15 cellular contexts compared by ENCODE assay signal in genomic region chr14:75725481-75725880, GRCh38.
A peak's percentile ranks its signal among the peaks of the same experiment; 100 is the strongest.
DNase-seq lines count a peak whose midpoint lies in the region; ATAC-seq and TF ChIP-seq lines count a peak whose summit lies in the region.
"Had no signal": no experiment of that assay in that cellular context is flagged by ENCODE, and none has a peak within 500 bp of the region (broad histone marks: within the 10 kb centered on the region; RNA-seq: fewer than 3 reads in every experiment).

No MANE protein-coding gene starts in this region.

- no peaks in the 10 kb centered on the region for H3K9me3 ChIP-seq in breast epithelium
- H3K9me3 ChIP-seq in mammary epithelial cell (replicated peaks; ENCODE audit: insufficient read depth, low read length), result no peaks in the 10 kb centered on the region
- no peaks in the 10 kb centered on the region for H3K9me3 ChIP-seq in osteoblast (ENCODE audit: low read depth, low read length)
- H3K9me3 ChIP-seq: lower lobe of right lung, uterus had no signal

- TF ChIP-seq POLR2A in breast epithelium (IDR thresholded peaks at IDR 0.05), result no peak

- no peak overlapping the region for H3K4me2 ChIP-seq in mammary epithelial cell (ENCODE audit: insufficient read depth, low read depth, low read length)
- no peak overlapping the region for H3K4me2 ChIP-seq in osteoblast (ENCODE audit: insufficient read depth, low read length)
- H3K4me2 ChIP-seq: neural progenitor cell had no signal

- dilution Hi-C loops in mammary epithelial cell (cut with HindIII; ENCODE audit: low sequenced_read_pairs), result no loop called here

- CTCF ChIA-PET in mammary epithelial cell (lab: Charles Lee; ENCODE audit: low non-redundant PET), result interaction anchor here (0.6 kb wide), 1 partner anchor 644 kb away, joined by 3 read pairs; no protein-coding TSS in a partner anchor

- H2AFZ ChIP-seq in mammary epithelial cell (ENCODE audit: low read depth, low read length), result no peak overlapping the region
- no peak overlapping the region for H2AFZ ChIP-seq in osteoblast (ENCODE audit: low read length)
- H2AFZ ChIP-seq: neural progenitor cell had no signal

- intact Hi-C loops in breast epithelium (cut with DNase I; ENCODE audit: low total_unique reads), result no loop called here
- intact Hi-C loops in mammary epithelial cell (cut with micrococcal nuclease), result no loop called here

- TF ChIP-seq CTCF in breast epithelium (IDR thresholded peaks at IDR 0.05), result no peak
- TF ChIP-seq CTCF in mammary epithelial cell (conservative IDR thresholded peaks at IDR 0.05 in 1 of 2, IDR thresholded peaks at IDR 0.05 in 1 of 2; ENCODE audit: extremely low read depth in 1 of 2, insufficient read depth in 1 of 2, low read depth in 1 of 2, low read length in 2 of 2), result no peak
- TF ChIP-seq CTCF in fibroblast of villous mesenchyme (IDR thresholded peaks at IDR 0.05; ENCODE audit: insufficient read depth, low read depth, low read length), result no peak
- TF ChIP-seq CTCF in osteoblast (IDR thresholded peaks at IDR 0.05; ENCODE audit: extremely low read depth, low read depth, low read length), result no peak

- 45% methylated on average over 3 of the region's 3 CpGs for WGBS in mammary epithelial cell (ENCODE audit: low coverage, missing lambda C conversion rate)
- WGBS in urinary bladder, result 49% methylated on average over 3 of the region's 3 CpGs

- ATAC-seq in HG03432 (IDR thresholded peaks at IDR 0.05; ENCODE audit: unreplicated experiment), result no peak
- ATAC-seq: lower lobe of right lung had no signal

- H3K4me3 ChIP-seq in breast epithelium (no peak overlapping the region), mammary epithelial cell (replicated peaks in 1 of 3; ENCODE audit: insufficient read depth in 1 of 3, low read depth in 2 of 3, low read length in 3 of 3) (no peak overlapping the region), fibroblast of villous mesenchyme (ENCODE audit: low read depth, low read length) (no peak overlapping the region), osteoblast (ENCODE audit: insufficient read depth, low read length) (no peak overlapping the region), urinary bladder (ENCODE audit: low read depth, low read length) (no peak overlapping the region)
- H3K4me3 ChIP-seq: lower lobe of right lung, neural progenitor cell, uterus had no signal

- no peaks in the 10 kb centered on the region for H4K20me1 ChIP-seq in mammary epithelial cell (ENCODE audit: insufficient read depth, low read length)
- H4K20me1 ChIP-seq in osteoblast (ENCODE audit: insufficient read depth, low read length), result no peaks in the 10 kb centered on the region

- H3K4me1 ChIP-seq in breast epithelium, result no peaks in the 10 kb centered on the region
- H3K4me1 ChIP-seq in mammary epithelial cell (ENCODE audit: insufficient read depth, low read length), result no peaks in the 10 kb centered on the region
- H3K4me1 ChIP-seq in osteoblast (ENCODE audit: insufficient read depth, low read length), result peaks cover 20% of the 10 kb centered on the region
- no peaks in the 10 kb centered on the region for H3K4me1 ChIP-seq in urinary bladder (ENCODE audit: insufficient read depth)
- H3K4me1 ChIP-seq: neural progenitor cell, uterus had no signal

- H3K27me3 ChIP-seq in breast epithelium (no peaks in the 10 kb centered on the region), mammary epithelial cell (ENCODE audit: insufficient read depth, low read length) (no peaks in the 10 kb centered on the region), osteoblast (ENCODE audit: insufficient read depth, low read length) (no peaks in the 10 kb centered on the region)
- H3K27me3 ChIP-seq: neural progenitor cell, uterus had no signal

- DNase-seq in breast epithelium (ENCODE audit: low spot score in 2 of 2) (peak in 1 of 2 donors; percentile 45), mammary epithelial cell (no peak), fibroblast of villous mesenchyme (ENCODE audit: low read depth) (peak; percentile 13), osteoblast (ENCODE audit: insufficient read length, low spot score, missing footprints) (peak; percentile 3), epidermal melanocyte (ENCODE audit: insufficient read length, low spot score) (no peak), middle frontal gyrus (ENCODE audit: extremely low spot score, low spot score) (no peak)
- DNase-seq: ACHN; activated CD4-positive, CD25-positive, alpha-beta regulatory T cell; activated gamma-delta T cell; CD8-positive, alpha-beta memory T cell; lower lobe of right lung; uterus had no signal

- H3K79me2 ChIP-seq in mammary epithelial cell (ENCODE audit: insufficient read depth, low read length) (no peaks in the 10 kb centered on the region), osteoblast (ENCODE audit: insufficient read depth, low read length) (no peaks in the 10 kb centered on the region)

- H3K9ac ChIP-seq in mammary epithelial cell (ENCODE audit: insufficient read depth, low read length), result no peak overlapping the region
- H3K9ac ChIP-seq: neural progenitor cell had no signal

- H3K36me3 ChIP-seq in breast epithelium, result no peaks in the 10 kb centered on the region
- H3K36me3 ChIP-seq in mammary epithelial cell (ENCODE audit: insufficient read depth, low read length), result no peaks in the 10 kb centered on the region
- peaks cover 8% of the 10 kb centered on the region for H3K36me3 ChIP-seq in osteoblast (ENCODE audit: insufficient read depth, low read length)
- H3K36me3 ChIP-seq in urinary bladder (ENCODE audit: insufficient read depth), result no peaks in the 10 kb centered on the region
- H3K36me3 ChIP-seq: uterus had no signal

- no TSS peak for BruUV-seq in mammary epithelial cell (replicated peaks; lab: Mats Ljungman, UMichigan)

- H3K27ac ChIP-seq in breast epithelium, result peak overlapping the region; percentile 27 to 75
- H3K27ac ChIP-seq in mammary epithelial cell (ENCODE audit: insufficient read depth, low read depth, low read length), result no peak overlapping the region
- H3K27ac ChIP-seq in osteoblast (ENCODE audit: low read depth, low read length), result no peak overlapping the region
- peak overlapping the region; percentile 29 for H3K27ac ChIP-seq in urinary bladder (ENCODE audit: low read depth)
- H3K27ac ChIP-seq: lower lobe of right lung, neural progenitor cell had no signal

- in situ Hi-C loops in mammary epithelial cell (cut with MboI; ENCODE audit: low sequenced_read_pairs in 2 of 2), result no loop called here

Comparison
In these comparisons a context has a peak if more than half of its experiments do, and no peak if none do; other contexts are left out.
1. H3K27ac ChIP-seq: peak in breast epithelium (2 of 2) and urinary bladder (single experiment); none in mammary epithelial cell (single experiment) and osteoblast (single experiment).
2. DNase-seq: peak in fibroblast of villous mesenchyme (single experiment) and osteoblast (single experiment); none in mammary epithelial cell (single experiment), epidermal melanocyte (single experiment) and middle frontal gyrus (single experiment).